8 cellular contexts compared by ENCODE assay signal in genomic region chr2:239824051-239824694, GRCh38.
DNase-seq lines count a peak whose midpoint lies in the region; ATAC-seq and TF ChIP-seq lines count a peak whose summit lies in the region.

No MANE protein-coding gene starts in this region.

- H3K9me3 Mint-ChIP-seq in neural crest cell, result peaks cover 2% of the 10 kb centered on the region
- H3K9me3 Mint-ChIP-seq in stimulated activated naive B cell treated with anti-CD40 and anti-IgM and Interleukin-4, amounts not matched to agents 10 μg/mL and 1 μg/mL and 100 μg/mL, for 72 hours, result no peaks in the 10 kb centered on the region

- H3K36me3 Mint-ChIP-seq in neural crest cell (ENCODE audit: low read depth), result no peaks in the 10 kb centered on the region
- no peaks in the 10 kb centered on the region for H3K36me3 Mint-ChIP-seq in stimulated activated naive B cell treated with anti-CD40 and anti-IgM and Interleukin-4, amounts not matched to agents 10 μg/mL and 1 μg/mL and 100 μg/mL, for 72 hours

- peaks cover 26% of the 10 kb centered on the region for H3K4me1 Mint-ChIP-seq in neural crest cell
- peaks cover 0 to 2% of the 10 kb centered on the region in 2 donors for H3K4me1 Mint-ChIP-seq in stimulated activated naive B cell treated with anti-CD40 and anti-IgM and Interleukin-4, amounts not matched to agents 10 μg/mL and 1 μg/mL and 100 μg/mL, for 72 hours

- no peak overlapping the region for H3K4me3 ChIP-seq in GM12864 (ENCODE audit: low read depth, low read length)

- no peak for DNase-seq in GM12864 (ENCODE audit: low read depth)
- peak; percentile 3 for DNase-seq in NCI-H146 treated with DMSO at 0.1 percent for 48 hours (lab: John Stamatoyannopoulos, UW; ENCODE audit: unreplicated experiment)
- DNase-seq in cerebellar cortex (ENCODE audit: low spot score), result peak; percentile 17
- DNase-seq in neural crest cell (ENCODE audit: low read depth, low spot score), result no peak
- no peak for DNase-seq in putamen (ENCODE audit: low spot score)
- DNase-seq in GM03348 (ENCODE audit: low spot score), result no peak
- DNase-seq in stimulated activated naive B cell treated with anti-CD40 and anti-IgM and Interleukin-4, amounts not matched to agents 10 μg/mL and 1 μg/mL and 100 μg/mL, for 72 hours, result no peak

- TF ChIP-seq CTCF in GM12864 (IDR thresholded peaks at IDR 0.05; ENCODE audit: low read depth, low read length, missing control alignments), result peak; percentile 14
- peak; percentile 63 for TF ChIP-seq CTCF in neural crest cell (conservative IDR thresholded peaks at IDR 0.05)

- ATAC-seq in HG02852 (IDR thresholded peaks at IDR 0.05; ENCODE audit: unreplicated experiment), result no peak
- no peak for ATAC-seq in stimulated activated naive B cell treated with anti-CD40 and anti-IgM and Interleukin-4, amounts not matched to agents 10 μg/mL and 1 μg/mL and 100 μg/mL, for 72 hours (replicated peaks)

- H3K27me3 Mint-ChIP-seq in neural crest cell (ENCODE audit: low read depth), result no peaks in the 10 kb centered on the region
- peaks cover 32 to 38% of the 10 kb centered on the region in 2 donors for H3K27me3 Mint-ChIP-seq in stimulated activated naive B cell treated with anti-CD40 and anti-IgM and Interleukin-4, amounts not matched to agents 10 μg/mL and 1 μg/mL and 100 μg/mL, for 72 hours

- H3K4me3 Mint-ChIP-seq in neural crest cell, result no peak overlapping the region
- H3K4me3 Mint-ChIP-seq in stimulated activated naive B cell treated with anti-CD40 and anti-IgM and Interleukin-4, amounts not matched to agents 10 μg/mL and 1 μg/mL and 100 μg/mL, for 72 hours, result no peak overlapping the region

- H3K27ac Mint-ChIP-seq in neural crest cell (ENCODE audit: unreplicated experiment), result peak overlapping the region; percentile 88
- no peak overlapping the region for H3K27ac Mint-ChIP-seq in stimulated activated naive B cell treated with anti-CD40 and anti-IgM and Interleukin-4, amounts not matched to agents 10 μg/mL and 1 μg/mL and 100 μg/mL, for 72 hours

Comparison
In these comparisons a context has a peak if more than half of its experiments do, and no peak if none do; other contexts are left out.
1. DNase-seq: peak in NCI-H146 treated with DMSO at 0.1 percent for 48 hours (single experiment) and cerebellar cortex (single experiment); none in GM12864 (single experiment), neural crest cell (single experiment), putamen (single experiment), GM03348 (single experiment) and stimulated activated naive B cell treated with anti-CD40 and anti-IgM and Interleukin-4, amounts not matched to agents 10 μg/mL and 1 μg/mL and 100 μg/mL, for 72 hours (single experiment).